17 cellular contexts compared by ENCODE assay signal in the genomic region with DNA sequence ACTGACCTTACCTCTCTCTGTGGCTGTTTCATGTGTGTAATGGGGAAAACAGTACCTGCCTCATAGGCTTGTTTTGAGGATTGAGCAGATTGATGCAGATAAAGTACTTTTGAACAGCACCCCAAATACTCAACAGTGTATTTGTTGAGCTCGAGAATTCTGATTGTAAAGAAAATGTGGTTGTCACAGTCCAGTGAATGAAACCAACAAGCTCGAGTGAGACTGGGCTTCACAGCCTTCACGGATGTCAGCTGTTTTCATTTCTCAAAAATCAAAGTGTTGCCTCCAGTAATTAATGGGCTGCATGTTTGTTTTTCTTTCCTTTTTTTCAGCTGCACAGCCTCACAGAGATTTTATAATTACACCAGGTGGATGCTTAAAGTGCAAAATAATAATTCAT. TPM values are rescaled to one million over a fixed set of nuclear protein-coding genes. Genes with fewer than 3 reads are reported as not detected.
DNase-seq lines count a peak whose midpoint lies in the region; ATAC-seq and TF ChIP-seq lines count a peak whose summit lies in the region.
"Had no signal": no experiment of that assay in that cellular context is flagged by ENCODE, and none has a peak within 500 bp of the region (broad histone marks: within the 10 kb centered on the region; RNA-seq: fewer than 3 reads in every experiment).

No MANE protein-coding gene starts in this region.

- peak overlapping the region; percentile 16; the same call in 1 of the 2 replicates for H3K4me2 ChIP-seq in OCI-LY1 (ENCODE audit: low read length)
- H3K4me2 ChIP-seq: KMS-11 had no signal

- CTCF ChIA-PET in GM10248 (lab: Yijun Ruan, JAX), result interaction anchor here (0.9 to 3.7 kb wide), 8 partner anchors 9 to 73 kb away, joined by 3 to 30 read pairs (median 4); no protein-coding TSS in a partner anchor

- H2AFZ ChIP-seq in OCI-LY1 (ENCODE audit: low read length), result no peak overlapping the region
- H2AFZ ChIP-seq: GM23248 had no signal

- peaks cover 58% of the 10 kb centered on the region for H3K4me1 ChIP-seq in OCI-LY1 (ENCODE audit: insufficient read depth, low read length, severe bottlenecking)
- H3K4me1 ChIP-seq in uterus, result no peaks in the 10 kb centered on the region
- H3K4me1 ChIP-seq: thyroid gland had no signal

- no peak for TF ChIP-seq POLR2A in uterus (IDR thresholded peaks at IDR 0.05)

- no peaks in the 10 kb centered on the region for H4K20me1 ChIP-seq in OCI-LY1 (ENCODE audit: insufficient read depth, low read length)

- no peaks in the 10 kb centered on the region for H3K79me2 ChIP-seq in OCI-LY1 (ENCODE audit: insufficient read depth, low read length)

- DNase-seq in GM10248 (ENCODE audit: extremely low spot score) (peak; percentile 42), SW 1271 (lab: John Stamatoyannopoulos, UW) (no peak), uterus (no peak), NOMO-1 (lab: John Stamatoyannopoulos, UW; ENCODE audit: unreplicated experiment in 2 of 2) (no peak)
- DNase-seq in activated CD4-positive, alpha-beta T cell treated with anti-CD3 and anti-CD28 coated beads, Interleukin-2, amount 50 U/mL, for 4 hours, result no peak
- DNase-seq: activated naive CD4-positive, alpha-beta T cell treated with anti-CD3 and anti-CD28 coated beads for 36 hours; erythroblast; glutamatergic neuron; GM23248; NCI-H146; right cardiac atrium; thyroid gland had no signal

- no peaks in the 10 kb centered on the region for H3K9me3 ChIP-seq in OCI-LY1 (ENCODE audit: low read length)
- no peaks in the 10 kb centered on the region for H3K9me3 ChIP-seq in uterus
- H3K9me3 ChIP-seq: thyroid gland had no signal

- H3K9ac ChIP-seq in OCI-LY1 (ENCODE audit: low read length), result peak overlapping the region; percentile 15; the same call in 1 of the 2 replicates
- H3K9ac ChIP-seq: GM23248, KMS-11 had no signal

- H3K36me3 ChIP-seq in OCI-LY1 (ENCODE audit: insufficient read depth, low read length), result no peaks in the 10 kb centered on the region
- H3K36me3 ChIP-seq in uterus, result no peaks in the 10 kb centered on the region
- H3K36me3 ChIP-seq: thyroid gland had no signal

- H3K4me3 ChIP-seq in OCI-LY1 (ENCODE audit: low read depth, low read length, poor library complexity, severe bottlenecking) (no peak overlapping the region), uterus (no peak overlapping the region)
- H3K4me3 ChIP-seq: GM23248, thyroid gland had no signal

- H3K27ac ChIP-seq in OCI-LY1 (ENCODE audit: low read depth, low read length, poor library complexity, severe bottlenecking) (peak overlapping the region; percentile 94), uterus (no peak overlapping the region)
- H3K27ac ChIP-seq: GM23248, KMS-11, thyroid gland had no signal

- peak; percentile 39 for ATAC-seq in GM19324 (IDR thresholded peaks at IDR 0.05; ENCODE audit: low FRiP score, unreplicated experiment)
- peak; percentile 42 for ATAC-seq in HG02870 (IDR thresholded peaks at IDR 0.05; ENCODE audit: unreplicated experiment)
- ATAC-seq: activated CD4-positive, CD25-positive, alpha-beta regulatory T cell treated with anti-CD3 and anti-CD28 coated beads, Interleukin-2, amount 50 U/mL, for 24 hours; right cardiac atrium had no signal

- TF ChIP-seq CTCF in GM10248 (IDR thresholded peaks at IDR 0.05; ENCODE audit: control extremely low read depth, extremely low read depth, low read depth, missing control alignments) (no peak), OCI-LY1 (IDR thresholded peaks at IDR 0.05; ENCODE audit: low read length) (no peak), uterus (IDR thresholded peaks at IDR 0.05) (no peak)

- intact Hi-C loops in uterus (cut with DNase I; ENCODE audit: low total_unique reads), result no loop called here

- H3F3A ChIP-seq in OCI-LY1 (ENCODE audit: insufficient read depth, low read length), result peaks cover 7% of the 10 kb centered on the region; the same call in 1 of the 2 replicates

- no peaks in the 10 kb centered on the region for H3K9me2 ChIP-seq in OCI-LY1 (ENCODE audit: low read depth, low read length)

- POLR2A ChIA-PET in GM10248 (lab: Yijun Ruan, JAX), result no interaction called here

- H3K27me3 ChIP-seq in OCI-LY1 (ENCODE audit: insufficient read depth, low read length) (no peaks in the 10 kb centered on the region), uterus (no peaks in the 10 kb centered on the region)
- H3K27me3 ChIP-seq: thyroid gland had no signal

RNA-seq across cellular contexts. Expression of a gene that starts 43.7 kb away (rescaled TPM):
- total RNA-seq in uterus, result 1 to 10 TPM in 2 of 4 donors, under 1 TPM in 2; under 0.01 to 3.1 (median 1.6) TPM

RNA-seq across cellular contexts. Expression of a gene that starts 57.0 kb away (rescaled TPM):
- 10 to 100 TPM; 12.9 to 38.9 (median 23.3) TPM for total RNA-seq in uterus

RNA-seq across cellular contexts. Expression of a gene that starts 57.0 kb away (rescaled TPM):
- 10 to 100 TPM; 16.8 to 80.7 (median 35.8) TPM for total RNA-seq in uterus

RNA-seq across cellular contexts. Expression of a gene that starts 59.5 kb away (rescaled TPM):
- 10 to 100 TPM; 32.0 to 62.2 (median 50.2) TPM for total RNA-seq in uterus
